19 cellular contexts compared by ENCODE assay signal in the genomic region with DNA sequence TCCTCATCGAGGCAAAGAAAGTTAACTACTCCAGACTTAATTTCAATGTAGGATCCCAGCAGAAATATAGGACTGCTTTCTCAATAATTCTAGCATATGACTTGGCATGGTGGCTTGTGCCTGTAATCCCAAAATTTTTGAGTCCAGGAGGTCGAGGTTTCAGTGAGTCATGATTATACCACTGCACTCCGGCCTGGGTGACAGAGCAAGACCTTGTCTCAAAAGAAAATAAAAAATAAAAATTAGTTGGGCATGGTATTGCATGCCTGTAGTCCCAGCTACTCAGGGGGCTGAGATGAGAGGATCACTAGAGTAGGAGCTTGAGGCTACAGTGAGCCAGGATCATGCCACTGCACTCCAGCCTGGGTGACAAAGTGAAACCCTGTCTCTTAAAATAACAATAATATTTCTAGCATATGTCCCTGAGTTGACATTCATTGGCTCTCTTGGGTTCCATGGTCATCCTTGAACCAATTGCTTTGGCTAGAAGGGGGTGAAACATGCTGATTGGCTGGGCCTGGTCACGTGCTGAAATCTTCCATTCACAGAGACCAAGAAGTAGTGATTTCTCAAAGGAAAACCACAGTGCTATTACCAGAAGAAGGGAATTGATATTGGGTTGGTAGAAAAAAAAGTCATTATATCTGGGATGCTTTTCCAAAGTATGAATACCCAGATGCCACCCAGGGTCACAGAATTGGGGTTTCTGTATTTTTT. TPM values are rescaled to one million over a fixed set of nuclear protein-coding genes. Genes with fewer than 3 reads are reported as not detected.
DNase-seq lines count a peak whose midpoint lies in the region; ATAC-seq and TF ChIP-seq lines count a peak whose summit lies in the region.
"Had no signal": no experiment of that assay in that cellular context is flagged by ENCODE, and none has a peak within 500 bp of the region (broad histone marks: within the 10 kb centered on the region; RNA-seq: fewer than 3 reads in every experiment).

No MANE protein-coding gene starts in this region.

- H3K9me3 Mint-ChIP-seq in CD4-positive, alpha-beta T cell: no peaks in the 10 kb centered on the region
- H3K9me3 Mint-ChIP-seq: IgD-negative memory B cell had no signal

- H3K36me3 Mint-ChIP-seq in CD4-positive, alpha-beta T cell (ENCODE audit: low read depth): no peaks in the 10 kb centered on the region
- H3K36me3 Mint-ChIP-seq: CD14-positive monocyte had no signal

- H3K27ac ChIP-seq in Karpas-422 (ENCODE audit: low read length) (no peak overlapping the region), ascending aorta (peak overlapping the region; percentile 64 to 82), tibial artery (peak overlapping the region; percentile 64 to 70), vagina (no peak overlapping the region)
- no peak overlapping the region for H3K27ac ChIP-seq in CD4-positive, alpha-beta T cell (ENCODE audit: low read depth, low read length)
- H3K27ac ChIP-seq: Peyer's patch had no signal

- H3K4me3 Mint-ChIP-seq in CD4-positive, alpha-beta T cell: no peak overlapping the region
- H3K4me3 Mint-ChIP-seq: CD14-positive monocyte, IgD-negative memory B cell had no signal

- no peaks in the 10 kb centered on the region for H3K27me3 ChIP-seq in Karpas-422 (ENCODE audit: low read length)
- no peaks in the 10 kb centered on the region for H3K27me3 ChIP-seq in ascending aorta
- no peaks in the 10 kb centered on the region for H3K27me3 ChIP-seq in tibial artery
- H3K27me3 ChIP-seq in vagina: no peaks in the 10 kb centered on the region
- peaks cover 38% of the 10 kb centered on the region for H3K27me3 ChIP-seq in CD4-positive, alpha-beta T cell (ENCODE audit: control insufficient read depth, insufficient read depth, low read length)
- H3K27me3 ChIP-seq: Peyer's patch had no signal

- H4K20me1 ChIP-seq in Karpas-422 (ENCODE audit: insufficient read depth, low read depth, low read length): no peaks in the 10 kb centered on the region

- no peak overlapping the region for H3K9ac ChIP-seq in Karpas-422 (ENCODE audit: low read length)

- intact Hi-C loops in ascending aorta (cut with DNase I): no loop called here
- intact Hi-C loops in tibial artery (cut with DNase I; ENCODE audit: low total_unique reads): no loop called here
- intact Hi-C loops in vagina (cut with DNase I): no loop called here
- intact Hi-C loops in CD4-positive, alpha-beta T cell (cut with DNase I, micrococcal nuclease): no loop called here

- H3K4me3 ChIP-seq in Karpas-422 (ENCODE audit: low read length) (no peak overlapping the region), ascending aorta (peak overlapping the region; percentile 22 to 31), tibial artery (peak overlapping the region in 1 of 2 donors; percentile 9), vagina (no peak overlapping the region)
- H3K4me3 ChIP-seq: Peyer's patch had no signal

- no peak for ATAC-seq in CD4-positive, alpha-beta T cell (ENCODE audit: poor library complexity)

- peak; percentile 55 for DNase-seq in Karpas-422
- DNase-seq in ascending aorta (ENCODE audit: low spot score in 2 of 2): no peak
- DNase-seq in kidney tubule cell (ENCODE audit: low spot score): peak; percentile 26
- DNase-seq in tibial artery: no peak
- no peak for DNase-seq in vagina (ENCODE audit: extremely low spot score in 2 of 2)
- no peak for DNase-seq in A172 (ENCODE audit: low spot score)
- DNase-seq in NCI-H510A (lab: John Stamatoyannopoulos, UW): no peak
- DNase-seq in CD4-positive, alpha-beta T cell: no peak
- DNase-seq: AML-193, COR-L47, H7, MV-4-11, NCI-H1436, NCI-H2081, NCI-H510A treated with DMSO at 0.1 percent for 48 hours, Peyer's patch, Right ventricle myocardium superior had no signal

- CTCF ChIA-PET in CD4-positive, alpha-beta T cell (lab: Charles Lee): no interaction called here

- no peaks in the 10 kb centered on the region for H3K4me1 Mint-ChIP-seq in CD4-positive, alpha-beta T cell (ENCODE audit: low read depth)
- H3K4me1 Mint-ChIP-seq: CD14-positive monocyte, IgD-negative memory B cell had no signal

- H3K4me1 ChIP-seq in Karpas-422 (ENCODE audit: low read length): no peaks in the 10 kb centered on the region
- peaks cover 0 to 45% of the 10 kb centered on the region in 2 donors for H3K4me1 ChIP-seq in ascending aorta
- H3K4me1 ChIP-seq in tibial artery: peaks cover 0 to 96% (median 65%) of the 10 kb centered on the region in 4 donors
- peaks cover 5% of the 10 kb centered on the region for H3K4me1 ChIP-seq in vagina
- H3K4me1 ChIP-seq: Peyer's patch had no signal

- POLR2A ChIA-PET in CD4-positive, alpha-beta T cell (lab: Charles Lee): no interaction called here

- H3K27ac Mint-ChIP-seq in CD4-positive, alpha-beta T cell: no peak overlapping the region
- H3K27ac Mint-ChIP-seq: CD14-positive monocyte, IgD-negative memory B cell had no signal

- TF ChIP-seq POLR2A in vagina (IDR thresholded peaks at IDR 0.05): no peak

- TF ChIP-seq CTCF in ascending aorta (IDR thresholded peaks at IDR 0.05) (no peak), tibial artery (IDR thresholded peaks at IDR 0.05) (no peak), vagina (IDR thresholded peaks at IDR 0.05) (no peak)
- no peak for TF ChIP-seq CTCF in CD4-positive, alpha-beta T cell (IDR thresholded peaks at IDR 0.05)

- no peaks in the 10 kb centered on the region for H3K9me2 ChIP-seq in Karpas-422 (replicated peaks; ENCODE audit: insufficient read depth, low read length)

- no peak overlapping the region for H2AFZ ChIP-seq in Karpas-422 (ENCODE audit: low read length)

- no peaks in the 10 kb centered on the region for H3K79me2 ChIP-seq in Karpas-422 (ENCODE audit: low read length)

- H3K4me2 ChIP-seq in Karpas-422 (ENCODE audit: low read depth, low read length, poor library complexity, severe bottlenecking): no peak overlapping the region

- H3K27me3 Mint-ChIP-seq in CD4-positive, alpha-beta T cell: peaks cover 80% of the 10 kb centered on the region
- H3K27me3 Mint-ChIP-seq: IgD-negative memory B cell had no signal

- H3K9me3 ChIP-seq in Karpas-422 (ENCODE audit: low read length): no peaks in the 10 kb centered on the region
- no peaks in the 10 kb centered on the region for H3K9me3 ChIP-seq in ascending aorta
- H3K9me3 ChIP-seq in tibial artery: no peaks in the 10 kb centered on the region
- no peaks in the 10 kb centered on the region for H3K9me3 ChIP-seq in vagina
- H3K9me3 ChIP-seq in CD4-positive, alpha-beta T cell (ENCODE audit: control insufficient read depth, low read length): no peaks in the 10 kb centered on the region
- H3K9me3 ChIP-seq: Peyer's patch had no signal

- no peaks in the 10 kb centered on the region for H3K36me3 ChIP-seq in Karpas-422 (ENCODE audit: insufficient read depth, low read length)
- no peaks in the 10 kb centered on the region for H3K36me3 ChIP-seq in ascending aorta
- H3K36me3 ChIP-seq in tibial artery: peaks cover 0 to 9% (median 0%) of the 10 kb centered on the region in 3 donors
- no peaks in the 10 kb centered on the region for H3K36me3 ChIP-seq in vagina
- H3K36me3 ChIP-seq: Peyer's patch had no signal

RNA-seq across cellular contexts. Expression of a gene that starts 31.6 kb away (rescaled TPM):
- total RNA-seq in Karpas-422 (2014; rRNA removed; shearing (Covaris generic); ENCODE audit: low replicate concordance): 1.2 and 2.2 TPM in 2 replicates
- total RNA-seq in ascending aorta (162 TPM), vagina (31.4 TPM)
- total RNA-seq in A172 (2014; rRNA removed; shearing (Covaris generic)): 5.8 and 6.3 TPM in 2 replicates
- total RNA-seq in CD4-positive, alpha-beta T cell: 1 to 10 TPM in 1 of 2 experiments, under 1 TPM in 1; 0.63 to 1.8 TPM

Comparison
In these comparisons a context has a peak if more than half of its experiments do, and no peak if none do; other contexts are left out.
1. DNase-seq: peak in Karpas-422 (single experiment) and kidney tubule cell (single experiment); none in ascending aorta (0 of 2), tibial artery (0 of 2), vagina (0 of 2), A172 (single experiment), NCI-H510A (single experiment) and CD4-positive, alpha-beta T cell (0 of 10).
2. H3K27ac ChIP-seq: peak in ascending aorta (2 of 2) and tibial artery (2 of 2); none in Karpas-422 (single experiment), vagina (single experiment) and CD4-positive, alpha-beta T cell (single experiment).
3. H3K4me3 ChIP-seq: peak in ascending aorta (2 of 2); none in Karpas-422 (single experiment) and vagina (0 of 2).